ENCODE assay signal across 13 cellular contexts in genomic region chr4:58669783-58670182, GRCh38.
DNase-seq lines count a peak whose midpoint lies in the region; ATAC-seq and TF ChIP-seq lines count a peak whose summit lies in the region.
"Had no signal": no experiment of that assay in that cellular context is flagged by ENCODE, and none has a peak within 500 bp of the region (broad histone marks: within the 10 kb centered on the region; RNA-seq: fewer than 3 reads in every experiment).

No MANE protein-coding gene starts in this region.

- peak overlapping the region; percentile 61 for H4K91ac ChIP-seq in trophoblast cell (ENCODE audit: low read depth, low read length)

- no peak overlapping the region for H3K4ac ChIP-seq in trophoblast cell (ENCODE audit: low read depth, low read length)

- H3K27me3 ChIP-seq in trophoblast cell (ENCODE audit: insufficient read depth, low read length): no peaks in the 10 kb centered on the region
- H3K27me3 ChIP-seq: BLaER1 treated with 17β-estradiol and CSF1 and Interleukin-3, amounts not matched to agents 10 nM and 100 nM had no signal

- H3K23ac ChIP-seq in trophoblast cell (ENCODE audit: low read length): no peak overlapping the region

- BruUV-seq in OCI-LY7 (replicated peaks; lab: Mats Ljungman, UMichigan): no TSS peak

- H3K4me1 ChIP-seq in trophoblast cell (ENCODE audit: control insufficient read depth in 1 of 2, insufficient read depth in 2 of 2, low read length in 2 of 2): peaks cover 7 to 17% of the 10 kb centered on the region in 2 experiments
- no peaks in the 10 kb centered on the region for H3K4me1 ChIP-seq in OCI-LY7 (ENCODE audit: insufficient read depth, low read length, poor library complexity, severe bottlenecking)
- H3K4me1 ChIP-seq: HAP-1 had no signal

- ATAC-seq in GM18909 (IDR thresholded peaks at IDR 0.05; ENCODE audit: poor library complexity, unreplicated experiment): no peak

- no peak overlapping the region for H3K18ac ChIP-seq in trophoblast cell (ENCODE audit: low read length)

- no peak overlapping the region for H3K14ac ChIP-seq in trophoblast cell (ENCODE audit: low read length)

- no peak for TF ChIP-seq CTCF in OCI-LY7 (conservative IDR thresholded peaks at IDR 0.05; ENCODE audit: low read length)

- no peaks in the 10 kb centered on the region for H4K20me1 ChIP-seq in OCI-LY7 (ENCODE audit: insufficient read depth, low read length)
- H4K20me1 ChIP-seq: BLaER1 treated with 17β-estradiol and CSF1 and Interleukin-3, amounts not matched to agents 10 nM and 100 nM had no signal

- POLR2A ChIA-PET in OCI-LY7 (lab: Charles Lee): no interaction called here

- DNase-seq in COLO829 (ENCODE audit: low spot score): peak; percentile 12
- peak; percentile 60 for DNase-seq in MV-4-11 (lab: John Stamatoyannopoulos, UW)
- DNase-seq in SKM-1 (lab: John Stamatoyannopoulos, UW; ENCODE audit: unreplicated experiment): peak; percentile 1
- no peak for DNase-seq in trophoblast cell
- no peak for DNase-seq in OCI-LY7 (ENCODE audit: low spot score)
- DNase-seq in NCI-H2081 treated with DMSO at 0.1 percent for 48 hours (lab: John Stamatoyannopoulos, UW): no peak
- DNase-seq: ACHN; CD4-positive, CD25-positive, alpha-beta regulatory T cell; DMS79; IMR-90 had no signal

- no peak overlapping the region for H3K9ac ChIP-seq in trophoblast cell (ENCODE audit: low read length)
- H3K9ac ChIP-seq: BLaER1 treated with 17β-estradiol and CSF1 and Interleukin-3, amounts not matched to agents 10 nM and 100 nM had no signal

- no peaks in the 10 kb centered on the region for H3K36me3 ChIP-seq in trophoblast cell (ENCODE audit: control insufficient read depth in 1 of 2, insufficient read depth in 2 of 2, low read length in 2 of 2)
- H3K36me3 ChIP-seq in OCI-LY7 (ENCODE audit: insufficient read depth, low read length): no peaks in the 10 kb centered on the region
- H3K36me3 ChIP-seq: BLaER1 treated with 17β-estradiol and CSF1 and Interleukin-3, amounts not matched to agents 10 nM and 100 nM; HAP-1 had no signal

- no peaks in the 10 kb centered on the region for H3K9me2 ChIP-seq in OCI-LY7 (ENCODE audit: insufficient read depth, low read length)

- CTCF ChIA-PET in OCI-LY7 (lab: Charles Lee; ENCODE audit: unreplicated experiment): no interaction called here

- H2AFZ ChIP-seq in trophoblast cell (ENCODE audit: insufficient read depth, low read length, poor library complexity) (no peak overlapping the region), OCI-LY7 (ENCODE audit: low read length) (no peak overlapping the region)

- H2BK5ac ChIP-seq in trophoblast cell (ENCODE audit: low read depth, low read length, poor library complexity): no peak overlapping the region

- H3K79me2 ChIP-seq in trophoblast cell (ENCODE audit: control insufficient read depth, insufficient read depth, low read length, poor library complexity) (no peaks in the 10 kb centered on the region), OCI-LY7 (ENCODE audit: insufficient read depth, low read depth, low read length) (no peaks in the 10 kb centered on the region)

- H4K12ac ChIP-seq in trophoblast cell (ENCODE audit: low read depth, low read length): no peak overlapping the region

- peak overlapping the region; percentile 9 for H2AK5ac ChIP-seq in trophoblast cell (ENCODE audit: low read length)

- peak overlapping the region; percentile 86 for H2BK120ac ChIP-seq in trophoblast cell (ENCODE audit: insufficient read depth, low read length, poor library complexity)

- H3K79me1 ChIP-seq in trophoblast cell (ENCODE audit: low read length): peaks cover 20% of the 10 kb centered on the region

- H3K9me3 ChIP-seq in trophoblast cell (ENCODE audit: insufficient read depth, low read depth, low read length) (no peaks in the 10 kb centered on the region), OCI-LY7 (ENCODE audit: low read length) (no peaks in the 10 kb centered on the region)
- H3K9me3 ChIP-seq: HAP-1 had no signal

- no peak overlapping the region for H2BK12ac ChIP-seq in trophoblast cell (ENCODE audit: low read length)

- no peak overlapping the region for H3K4me3 ChIP-seq in trophoblast cell (ENCODE audit: low read depth, low read length)
- H3K4me3 ChIP-seq in OCI-LY7 (ENCODE audit: low read depth, low read length, poor library complexity, severe bottlenecking): no peak overlapping the region
- H3K4me3 ChIP-seq: BLaER1 treated with 17β-estradiol and CSF1 and Interleukin-3, amounts not matched to agents 10 nM and 100 nM; HAP-1 had no signal

- intact Hi-C loops in OCI-LY7 (cut with micrococcal nuclease; ENCODE audit: unreplicated experiment): no loop called here

- H3K4me2 ChIP-seq in trophoblast cell (ENCODE audit: low read length) (no peak overlapping the region), OCI-LY7 (ENCODE audit: low read length) (no peak overlapping the region)

- H4K8ac ChIP-seq in trophoblast cell (ENCODE audit: low read depth, low read length): no peak overlapping the region

- H3K27ac ChIP-seq in trophoblast cell (ENCODE audit: low read depth, low read length) (peak overlapping the region; percentile 86), OCI-LY7 (ENCODE audit: low read depth, low read length, poor library complexity, severe bottlenecking) (no peak overlapping the region)
- H3K27ac ChIP-seq: BLaER1 treated with 17β-estradiol and CSF1 and Interleukin-3, amounts not matched to agents 10 nM and 100 nM had no signal

Comparison
In these comparisons a context has a peak if more than half of its experiments do, and no peak if none do; other contexts are left out.
1. DNase-seq: peak in COLO829 (single experiment), MV-4-11 (single experiment) and SKM-1 (single experiment); none in trophoblast cell (0 of 2), OCI-LY7 (single experiment) and NCI-H2081 treated with DMSO at 0.1 percent for 48 hours (single experiment).